1 cellular context compared by ENCODE assay signal in genomic region chr19:7470540-7471305, GRCh38.
TF ChIP-seq lines count a peak whose summit lies in the region.

No MANE protein-coding gene starts in this region.

TF ChIP-seq in GM12878, 131 proteins besides CTCF, POLR2A, EP300 and RAD21:
- no peak for TF ChIP-seq ZBTB4 (CRISPR knock-in tag; IDR thresholded peaks at IDR 0.05)
- TF ChIP-seq BACH1 (IDR thresholded peaks at IDR 0.05; ENCODE audit: borderline replicate concordance) = no peak
- TF ChIP-seq BHLHE40 (IDR thresholded peaks at IDR 0.05; ENCODE audit: borderline replicate concordance in 1 of 2, low read depth in 2 of 2, low read length in 1 of 2) = no peak
- TF ChIP-seq ESRRA (IDR thresholded peaks at IDR 0.05; ENCODE audit: low read length) = no peak
- no peak for TF ChIP-seq ZZZ3 (IDR thresholded peaks at IDR 0.05; ENCODE audit: control insufficient read depth, insufficient read length, low read depth)
- no peak for TF ChIP-seq SREBF2 (IDR thresholded peaks at IDR 0.05; ENCODE audit: low read length)
- TF ChIP-seq DPF2 (IDR thresholded peaks at IDR 0.05) = no peak
- no peak for TF ChIP-seq LARP7 (IDR thresholded peaks at IDR 0.05)
- TF ChIP-seq CBX3 (IDR thresholded peaks at IDR 0.05; ENCODE audit: borderline replicate concordance, low read depth) = no peak
- no peak for TF ChIP-seq ZNF24 (IDR thresholded peaks at IDR 0.05)
- TF ChIP-seq ZNF592 (IDR thresholded peaks at IDR 0.05) = no peak
